20 cellular contexts compared by ENCODE assay signal in the genomic region with DNA sequence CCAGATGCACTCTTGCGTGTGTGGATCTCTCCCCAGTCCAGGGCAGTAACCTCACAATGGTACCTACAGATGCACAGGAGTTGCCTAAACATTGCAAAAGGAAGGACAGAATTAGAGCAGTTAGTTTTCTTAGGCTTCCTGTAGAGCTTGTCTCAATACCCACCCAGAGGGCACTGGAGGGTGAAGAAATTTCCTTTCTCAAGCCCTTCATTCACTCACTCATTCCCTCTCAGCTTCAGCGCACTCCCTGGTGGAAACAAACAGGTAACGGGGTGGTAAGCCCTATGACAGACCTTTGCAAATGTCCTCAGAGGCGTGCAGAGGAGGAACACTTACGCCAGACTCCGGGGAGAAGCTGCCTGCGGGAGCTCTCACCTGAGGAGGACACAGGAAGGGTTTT.
A peak's percentile ranks its signal among the peaks of the same experiment; 100 is the strongest.
DNase-seq lines count a peak whose midpoint lies in the region; ATAC-seq, FAIRE-seq and TF ChIP-seq lines count a peak whose summit lies in the region.
"Had no signal": no experiment of that assay in that cellular context is flagged by ENCODE, and none has a peak within 500 bp of the region (broad histone marks: within the 10 kb centered on the region; RNA-seq: fewer than 3 reads in every experiment).

No MANE protein-coding gene starts in this region.

- no peaks in the 10 kb centered on the region for H4K20me1 ChIP-seq in GM12878 (ENCODE audit: control insufficient read depth, insufficient read depth)

- H3K9ac ChIP-seq in GM12878 (ENCODE audit: control insufficient read depth, insufficient read depth, low read length), result no peak overlapping the region

- FAIRE-seq in GM12878 (lab: Jason Lieb, UNC), result no peak

- no peaks in the 10 kb centered on the region for H3K79me2 ChIP-seq in GM12878 (ENCODE audit: control insufficient read depth, insufficient read depth, low read length)

- SMC1A ChIA-PET in GM12878 (lab: Charles Lee; ENCODE audit: uncharacterized antibody, unreplicated experiment), result no interaction called here

- peak overlapping the region; percentile 5 to 12 for H3K4me3 Mint-ChIP-seq in stimulated activated naive B cell treated with anti-CD40 and anti-IgM and Interleukin-4, amounts not matched to agents 10 μg/mL and 1 μg/mL and 100 μg/mL, for 72 hours
- no peak overlapping the region for H3K4me3 Mint-ChIP-seq in activated CD4-positive, alpha-beta T cell treated with anti-CD3 and anti-CD28 coated beads for 36 hours
- H3K4me3 Mint-ChIP-seq: activated CD8-positive, alpha-beta T cell treated with anti-CD3 and anti-CD28 coated beads for 36 hours had no signal

- H3K27me3 Mint-ChIP-seq in stimulated activated naive B cell treated with anti-CD40 and anti-IgM and Interleukin-4, amounts not matched to agents 10 μg/mL and 1 μg/mL and 100 μg/mL, for 72 hours, result no peaks in the 10 kb centered on the region
- H3K27me3 Mint-ChIP-seq in activated CD4-positive, alpha-beta T cell treated with anti-CD3 and anti-CD28 coated beads for 36 hours, result peaks cover 23% of the 10 kb centered on the region

- in situ Hi-C loops in GM12878 (cut with MboI), result no loop called here

- intact Hi-C loops in GM12878 (cut with micrococcal nuclease; ENCODE audit: unreplicated experiment), result no loop called here
- intact Hi-C loops in activated CD4-positive, alpha-beta T cell treated with anti-CD3 and anti-CD28 coated beads for 36 hours (cut with DNase I, micrococcal nuclease), result no loop called here

- RAD21 ChIA-PET in GM12878 (lab: Charles Lee; ENCODE audit: unreplicated experiment), result no interaction called here

- no TSS peak for BruUV-seq in GM12878 (replicated peaks; lab: Mats Ljungman, UMichigan)

- no peaks in the 10 kb centered on the region for H3K27me3 ChIP-seq in GM12878 (replicated peaks in 1 of 2; ENCODE audit: control insufficient read depth in 2 of 2, insufficient read depth in 2 of 2, low read length in 1 of 2)
- H3K27me3 ChIP-seq: colonic mucosa, right lobe of liver had no signal

- no peak overlapping the region for H3K27ac ChIP-seq in GM12878 (ENCODE audit: control insufficient read depth, insufficient read depth)
- H3K27ac ChIP-seq: colonic mucosa, right lobe of liver, SK-N-MC had no signal

- CTCF ChIA-PET in GM12878 (lab: Yijun Ruan, JAX), result no interaction called here
- CTCF ChIA-PET in activated CD4-positive, alpha-beta T cell treated with anti-CD3 and anti-CD28 coated beads for 36 hours (lab: Charles Lee), result no interaction called here

- H3K27ac Mint-ChIP-seq in stimulated activated naive B cell treated with anti-CD40 and anti-IgM and Interleukin-4, amounts not matched to agents 10 μg/mL and 1 μg/mL and 100 μg/mL, for 72 hours, result peak overlapping the region; percentile 43
- H3K27ac Mint-ChIP-seq in activated CD4-positive, alpha-beta T cell treated with anti-CD3 and anti-CD28 coated beads for 36 hours, result no peak overlapping the region
- H3K27ac Mint-ChIP-seq: activated CD8-positive, alpha-beta T cell treated with anti-CD3 and anti-CD28 coated beads for 36 hours; CD4-positive, alpha-beta memory T cell; nephron progenitor cell had no signal

- no peaks in the 10 kb centered on the region for H3K9me3 ChIP-seq in GM12878 (replicated peaks; ENCODE audit: control insufficient read depth, insufficient read depth, low read length)
- H3K9me3 ChIP-seq: colonic mucosa, left ventricle myocardium inferior, right lobe of liver had no signal

- no peak for TF ChIP-seq EP300 in GM12878 (IDR thresholded peaks at IDR 0.05; ENCODE audit: borderline replicate concordance in 1 of 2, control insufficient read depth in 1 of 2, low read depth in 2 of 2, low read length in 2 of 2)

- peaks cover 69 to 86% of the 10 kb centered on the region in 2 donors for H3K4me1 Mint-ChIP-seq in stimulated activated naive B cell treated with anti-CD40 and anti-IgM and Interleukin-4, amounts not matched to agents 10 μg/mL and 1 μg/mL and 100 μg/mL, for 72 hours
- peaks cover 5% of the 10 kb centered on the region for H3K4me1 Mint-ChIP-seq in activated CD4-positive, alpha-beta T cell treated with anti-CD3 and anti-CD28 coated beads for 36 hours

- no peak for TF ChIP-seq POLR2A in GM12878 (IDR thresholded peaks at IDR 0.05; ENCODE audit: low read depth, low read length)

- ATAC-seq in HG03378 (IDR thresholded peaks at IDR 0.05; ENCODE audit: unreplicated experiment) (peak; percentile 34), GM12878 (no peak), GM19023 (IDR thresholded peaks at IDR 0.05; ENCODE audit: unreplicated experiment) (no peak)
- ATAC-seq in stimulated activated naive B cell treated with anti-CD40 and anti-IgM and Interleukin-4, amounts not matched to agents 10 μg/mL and 1 μg/mL and 100 μg/mL, for 72 hours (replicated peaks), result peak; percentile 8 to 10
- ATAC-seq in activated CD4-positive, alpha-beta T cell treated with anti-CD3 and anti-CD28 coated beads for 36 hours, result no peak
- ATAC-seq: activated CD8-positive, alpha-beta T cell treated with anti-CD3 and anti-CD28 coated beads for 36 hours; right lobe of liver had no signal

- no peak for TF ChIP-seq RAD21 in GM12878 (IDR thresholded peaks at IDR 0.05; ENCODE audit: insufficient read depth, low read depth, low read length)

- H3K4me3 ChIP-seq in GM12878, result no peak overlapping the region
- H3K4me3 ChIP-seq: colonic mucosa, right lobe of liver, SK-N-MC had no signal

- 18% methylated on average over 7 of the region's 7 CpGs for WGBS in GM12878 (ENCODE audit: insufficient coverage, insufficient replicate concordance, low lambda C conversion rate, missing lambda C conversion rate)

- H3K36me3 Mint-ChIP-seq in stimulated activated naive B cell treated with anti-CD40 and anti-IgM and Interleukin-4, amounts not matched to agents 10 μg/mL and 1 μg/mL and 100 μg/mL, for 72 hours, result no peaks in the 10 kb centered on the region
- H3K36me3 Mint-ChIP-seq in activated CD4-positive, alpha-beta T cell treated with anti-CD3 and anti-CD28 coated beads for 36 hours (ENCODE audit: low read depth), result no peaks in the 10 kb centered on the region
- H3K36me3 Mint-ChIP-seq: CD4-positive, alpha-beta memory T cell had no signal

- no peaks in the 10 kb centered on the region for H3K9me3 Mint-ChIP-seq in stimulated activated naive B cell treated with anti-CD40 and anti-IgM and Interleukin-4, amounts not matched to agents 10 μg/mL and 1 μg/mL and 100 μg/mL, for 72 hours
- no peaks in the 10 kb centered on the region for H3K9me3 Mint-ChIP-seq in activated CD4-positive, alpha-beta T cell treated with anti-CD3 and anti-CD28 coated beads for 36 hours (ENCODE audit: low read depth)
- H3K9me3 Mint-ChIP-seq: activated CD8-positive, alpha-beta T cell treated with anti-CD3 and anti-CD28 coated beads for 36 hours; CD4-positive, alpha-beta memory T cell; nephron progenitor cell had no signal

- H3K36me3 ChIP-seq in GM12878 (ENCODE audit: control insufficient read depth in 2 of 2, insufficient read depth in 2 of 2, low read length in 1 of 2), result no peaks in the 10 kb centered on the region
- H3K36me3 ChIP-seq: colonic mucosa, left ventricle myocardium inferior, right lobe of liver had no signal

- peaks cover 25% of the 10 kb centered on the region for H3K4me1 ChIP-seq in GM12878 (ENCODE audit: control insufficient read depth, insufficient read depth, low read length)
- H3K4me1 ChIP-seq: colonic mucosa, right lobe of liver had no signal

- no peak overlapping the region; the same call in 1 of the 2 replicates for H3K4me2 ChIP-seq in GM12878 (ENCODE audit: control insufficient read depth, insufficient read depth)

- TF ChIP-seq CTCF in GM12878 (IDR thresholded peaks at IDR 0.05 in 2 of 3, conservative IDR thresholded peaks at IDR 0.05 in 1 of 3; ENCODE audit: control insufficient read depth in 2 of 3, extremely low read depth in 1 of 3, insufficient read depth in 1 of 3, low read depth in 3 of 3, low read length in 3 of 3), result no peak

- DNase-seq in NOMO-1 treated with DMSO at 0.1 percent for 48 hours (lab: John Stamatoyannopoulos, UW; ENCODE audit: unreplicated experiment) (peak; percentile 17), NOMO-1 treated with dmso at 0.1 percent for 144 hours (lab: John Stamatoyannopoulos, UW; ENCODE audit: unreplicated experiment) (no peak), GM12878 (ENCODE audit: low read depth, low spot score) (peak; percentile 21), NCI-H510A (lab: John Stamatoyannopoulos, UW) (no peak)
- DNase-seq in stimulated activated naive B cell treated with anti-CD40 and anti-IgM and Interleukin-4, amounts not matched to agents 10 μg/mL and 1 μg/mL and 100 μg/mL, for 72 hours, result no peak
- no peak for DNase-seq in activated CD4-positive, alpha-beta T cell treated with anti-CD3 and anti-CD28 coated beads for 36 hours
- DNase-seq: 8988T; activated CD8-positive, alpha-beta T cell treated with anti-CD3 and anti-CD28 coated beads for 36 hours; aorta; CD4-positive, alpha-beta memory T cell; colonic mucosa; left ventricle myocardium inferior; NCI-H1092 treated with DMSO at 0.1 percent for 48 hours; nephron progenitor cell; NK-92 treated with Interleukin-12 subunit alpha and Interleukin-12 subunit beta, amount 100 ng/mL, for 24 hours; right lobe of liver; stimulated activated CD4-positive, alpha-beta T cell treated with anti-CD3 and anti-CD28 coated beads, Interleukin-2, amount 100 ng/mL, for 48 hours had no signal

- H2AFZ ChIP-seq in GM12878 (ENCODE audit: control insufficient read depth, low read depth, low read length), result 0 out of 2 replicates have a peak overlapping the region, but pooled peaks have one; percentile 28

- POLR2A ChIA-PET in GM12878 (lab: Charles Lee), result no interaction called here
- POLR2A ChIA-PET in activated CD4-positive, alpha-beta T cell treated with anti-CD3 and anti-CD28 coated beads for 36 hours (lab: Charles Lee), result no interaction called here

TF ChIP-seq in GM12878, 131 proteins besides CTCF, POLR2A, EP300 and RAD21 (continues in another document):
- TF ChIP-seq, protein P1, sequence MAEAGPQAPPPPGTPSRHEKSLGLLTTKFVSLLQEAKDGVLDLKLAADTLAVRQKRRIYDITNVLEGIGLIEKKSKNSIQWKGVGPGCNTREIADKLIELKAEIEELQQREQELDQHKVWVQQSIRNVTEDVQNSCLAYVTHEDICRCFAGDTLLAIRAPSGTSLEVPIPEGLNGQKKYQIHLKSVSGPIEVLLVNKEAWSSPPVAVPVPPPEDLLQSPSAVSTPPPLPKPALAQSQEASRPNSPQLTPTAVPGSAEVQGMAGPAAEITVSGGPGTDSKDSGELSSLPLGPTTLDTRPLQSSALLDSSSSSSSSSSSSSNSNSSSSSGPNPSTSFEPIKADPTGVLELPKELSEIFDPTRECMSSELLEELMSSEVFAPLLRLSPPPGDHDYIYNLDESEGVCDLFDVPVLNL (IDR thresholded peaks at IDR 0.05; ENCODE audit: low read depth, low read length), result no peak
- TF ChIP-seq EZH2 (IDR thresholded peaks at IDR 0.05; ENCODE audit: borderline replicate concordance, control insufficient read depth, low read depth, low read length) (no peak), HDGF (IDR thresholded peaks at IDR 0.05) (no peak), YBX1 (IDR thresholded peaks at IDR 0.05) (no peak), JUNB (IDR thresholded peaks at IDR 0.05) (no peak), CBFB (IDR thresholded peaks at IDR 0.05; ENCODE audit: low read depth) (no peak), MEF2B (IDR thresholded peaks at IDR 0.05; ENCODE audit: partially characterized antibody, poor library complexity, severe bottlenecking) (no peak)

Comparison
In these comparisons a context has a peak if more than half of its experiments do, and no peak if none do; other contexts are left out.
1. DNase-seq: peak in NOMO-1 treated with DMSO at 0.1 percent for 48 hours (single experiment) and GM12878 (single experiment); none in NOMO-1 treated with dmso at 0.1 percent for 144 hours (single experiment), stimulated activated naive B cell treated with anti-CD40 and anti-IgM and Interleukin-4, amounts not matched to agents 10 μg/mL and 1 μg/mL and 100 μg/mL, for 72 hours (single experiment), activated CD4-positive, alpha-beta T cell treated with anti-CD3 and anti-CD28 coated beads for 36 hours (single experiment) and NCI-H510A (single experiment).
2. ATAC-seq: peak in HG03378 (single experiment) and stimulated activated naive B cell treated with anti-CD40 and anti-IgM and Interleukin-4, amounts not matched to agents 10 μg/mL and 1 μg/mL and 100 μg/mL, for 72 hours (2 of 2); none in GM12878 (single experiment), activated CD4-positive, alpha-beta T cell treated with anti-CD3 and anti-CD28 coated beads for 36 hours (single experiment) and GM19023 (single experiment).